In the genomic region with DNA sequence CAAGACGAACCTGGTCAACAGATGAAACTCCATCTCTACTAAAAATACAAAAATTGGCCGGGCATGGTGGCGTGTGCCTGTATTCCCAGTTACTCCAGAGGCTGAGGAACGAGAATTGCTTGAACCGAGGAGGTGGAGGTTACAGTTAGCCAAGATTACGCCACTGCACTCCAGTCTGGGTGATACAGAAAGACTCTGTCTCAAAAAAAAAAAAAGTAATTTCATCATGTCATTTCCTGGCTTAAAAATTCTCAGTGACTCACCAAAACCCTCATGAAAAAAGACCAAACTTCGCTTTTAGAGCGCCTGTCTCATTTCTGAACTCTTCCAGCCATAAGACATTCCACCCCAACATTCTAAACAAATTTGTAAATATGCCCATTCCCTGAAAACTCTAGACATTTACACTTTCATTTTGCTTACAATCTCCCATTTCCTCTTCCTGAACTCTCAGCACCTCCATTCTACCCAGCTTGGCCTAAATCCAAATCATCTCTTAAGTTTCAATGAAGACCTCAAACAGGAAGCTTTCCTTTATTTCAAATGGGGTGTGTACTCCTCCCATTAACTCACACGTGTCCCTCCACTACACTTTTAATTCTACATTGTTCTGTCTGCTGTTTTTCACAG, we compare ENCODE assay signal across 1 cellular context.
TF ChIP-seq lines count a peak whose summit lies in the region.

No MANE protein-coding gene starts in this region.

TF ChIP-seq in A549, 52 proteins besides CTCF, POLR2A, EP300 and RAD21 (continued from another document):
- TF ChIP-seq, protein P1, sequence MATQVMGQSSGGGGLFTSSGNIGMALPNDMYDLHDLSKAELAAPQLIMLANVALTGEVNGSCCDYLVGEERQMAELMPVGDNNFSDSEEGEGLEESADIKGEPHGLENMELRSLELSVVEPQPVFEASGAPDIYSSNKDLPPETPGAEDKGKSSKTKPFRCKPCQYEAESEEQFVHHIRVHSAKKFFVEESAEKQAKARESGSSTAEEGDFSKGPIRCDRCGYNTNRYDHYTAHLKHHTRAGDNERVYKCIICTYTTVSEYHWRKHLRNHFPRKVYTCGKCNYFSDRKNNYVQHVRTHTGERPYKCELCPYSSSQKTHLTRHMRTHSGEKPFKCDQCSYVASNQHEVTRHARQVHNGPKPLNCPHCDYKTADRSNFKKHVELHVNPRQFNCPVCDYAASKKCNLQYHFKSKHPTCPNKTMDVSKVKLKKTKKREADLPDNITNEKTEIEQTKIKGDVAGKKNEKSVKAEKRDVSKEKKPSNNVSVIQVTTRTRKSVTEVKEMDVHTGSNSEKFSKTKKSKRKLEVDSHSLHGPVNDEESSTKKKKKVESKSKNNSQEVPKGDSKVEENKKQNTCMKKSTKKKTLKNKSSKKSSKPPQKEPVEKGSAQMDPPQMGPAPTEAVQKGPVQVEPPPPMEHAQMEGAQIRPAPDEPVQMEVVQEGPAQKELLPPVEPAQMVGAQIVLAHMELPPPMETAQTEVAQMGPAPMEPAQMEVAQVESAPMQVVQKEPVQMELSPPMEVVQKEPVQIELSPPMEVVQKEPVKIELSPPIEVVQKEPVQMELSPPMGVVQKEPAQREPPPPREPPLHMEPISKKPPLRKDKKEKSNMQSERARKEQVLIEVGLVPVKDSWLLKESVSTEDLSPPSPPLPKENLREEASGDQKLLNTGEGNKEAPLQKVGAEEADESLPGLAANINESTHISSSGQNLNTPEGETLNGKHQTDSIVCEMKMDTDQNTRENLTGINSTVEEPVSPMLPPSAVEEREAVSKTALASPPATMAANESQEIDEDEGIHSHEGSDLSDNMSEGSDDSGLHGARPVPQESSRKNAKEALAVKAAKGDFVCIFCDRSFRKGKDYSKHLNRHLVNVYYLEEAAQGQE (IDR thresholded peaks at IDR 0.05): no peak
- TF ChIP-seq NFE2L2 (conservative IDR thresholded peaks at IDR 0.05; ENCODE audit: low read length) (no peak), JUNB (IDR thresholded peaks at IDR 0.05) (peak; percentile 44; the same call in 1 of the 2 replicates), NPAS2 (CRISPR knock-in tag; IDR thresholded peaks at IDR 0.05; ENCODE audit: borderline replicate concordance) (no peak), FOXS1 (CRISPR knock-in tag; IDR thresholded peaks at IDR 0.05) (no peak)
- TF ChIP-seq, protein P2, sequence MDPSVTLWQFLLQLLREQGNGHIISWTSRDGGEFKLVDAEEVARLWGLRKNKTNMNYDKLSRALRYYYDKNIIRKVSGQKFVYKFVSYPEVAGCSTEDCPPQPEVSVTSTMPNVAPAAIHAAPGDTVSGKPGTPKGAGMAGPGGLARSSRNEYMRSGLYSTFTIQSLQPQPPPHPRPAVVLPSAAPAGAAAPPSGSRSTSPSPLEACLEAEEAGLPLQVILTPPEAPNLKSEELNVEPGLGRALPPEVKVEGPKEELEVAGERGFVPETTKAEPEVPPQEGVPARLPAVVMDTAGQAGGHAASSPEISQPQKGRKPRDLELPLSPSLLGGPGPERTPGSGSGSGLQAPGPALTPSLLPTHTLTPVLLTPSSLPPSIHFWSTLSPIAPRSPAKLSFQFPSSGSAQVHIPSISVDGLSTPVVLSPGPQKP (IDR thresholded peaks at IDR 0.05; ENCODE audit: low read depth, low read length): no peak
